ENCODE assay signal across 28 cellular contexts in the genomic region with DNA sequence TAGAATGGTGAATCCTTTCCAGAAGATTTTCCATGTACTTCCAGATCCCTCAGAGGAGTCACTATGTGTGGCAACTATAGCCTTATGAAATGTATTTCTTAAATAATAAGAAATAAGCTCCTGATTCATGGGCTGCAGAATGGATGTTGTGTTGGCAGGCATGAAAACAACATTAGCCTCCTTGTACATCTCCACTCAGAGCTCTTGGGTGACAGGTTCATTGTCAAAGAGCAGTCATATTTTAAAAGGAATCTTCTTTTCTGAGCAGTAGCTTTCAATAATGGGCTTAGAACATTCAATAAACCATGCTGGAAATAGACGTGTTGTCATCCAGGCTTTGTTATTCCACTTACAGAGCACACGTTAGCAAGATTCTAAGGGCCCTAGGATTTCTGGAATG.
"Had no signal": no experiment of that assay in that cellular context is flagged by ENCODE, and none has a peak within 500 bp of the region (broad histone marks: within the 10 kb centered on the region; RNA-seq: fewer than 3 reads in every experiment).

No MANE protein-coding gene starts in this region.

- H3K4me3 Mint-ChIP-seq: activated CD4-positive, alpha-beta memory T cell treated with anti-CD3 and anti-CD28 coated beads for 36 hours; activated CD4-positive, alpha-beta T cell treated with anti-CD3 and anti-CD28 coated beads for 36 hours; activated CD4-positive, alpha-beta T cell treated with anti-CD3 and anti-CD28 coated beads, Interleukin-2, amount 10 ng/mL, durations not matched to agents 24 days and 14 days; activated CD8-positive, alpha-beta memory T cell treated with anti-CD3 and anti-CD28 coated beads, Interleukin-2, amount 10 ng/mL, durations not matched to agents 7 days and 5 days; activated CD8-positive, alpha-beta T cell treated with anti-CD3 and anti-CD28 coated beads, Interleukin-2, amount 10 ng/mL, durations not matched to agents 7 days and 5 days; activated naive CD8-positive, alpha-beta T cell; activated T-helper 1 cell treated with anti-CD3 and anti-CD28 coated beads, Interleukin-12 subunit alpha, Interleukin-12 subunit beta, Interleukin-2, Interleukin-4 antibody, amounts not matched to agents 30 ng/mL and 10 ng/mL and 1 ng/mL, durations not matched to agents 14 hours and 24 hours and 36 hours; T-cell; T-helper 1 cell treated with Interleukin-12 subunit alpha and Interleukin-12 subunit beta and Interleukin-4 antibody, amounts not matched to agents 30 μg/mL and 1 μg/mL, for 36 hours had no signal

- H3K27ac ChIP-seq: brain microvascular endothelial cell, gastroesophageal sphincter had no signal

- H3K4me3 ChIP-seq: gastroesophageal sphincter had no signal

- H3K27ac Mint-ChIP-seq: activated CD4-positive, alpha-beta memory T cell treated with anti-CD3 and anti-CD28 coated beads for 36 hours; activated CD4-positive, alpha-beta T cell treated with anti-CD3 and anti-CD28 coated beads for 36 hours; activated CD4-positive, alpha-beta T cell treated with anti-CD3 and anti-CD28 coated beads, Interleukin-2, amount 10 ng/mL, durations not matched to agents 24 days and 14 days; activated CD8-positive, alpha-beta memory T cell treated with anti-CD3 and anti-CD28 coated beads, Interleukin-2, amount 10 ng/mL, durations not matched to agents 7 days and 5 days; activated CD8-positive, alpha-beta T cell treated with anti-CD3 and anti-CD28 coated beads, Interleukin-2, amount 10 ng/mL, durations not matched to agents 7 days and 5 days; activated naive CD8-positive, alpha-beta T cell; activated T-helper 1 cell treated with anti-CD3 and anti-CD28 coated beads, Interleukin-12 subunit alpha, Interleukin-12 subunit beta, Interleukin-2, Interleukin-4 antibody, amounts not matched to agents 30 ng/mL and 10 ng/mL and 1 ng/mL, durations not matched to agents 14 hours and 24 hours and 36 hours; T-cell had no signal

- FAIRE-seq: bronchial epithelial cell, colon, endometrium had no signal

- H3K27me3 ChIP-seq: brain microvascular endothelial cell, gastroesophageal sphincter had no signal

- H3K27me3 Mint-ChIP-seq: activated CD4-positive, alpha-beta memory T cell treated with anti-CD3 and anti-CD28 coated beads for 36 hours; activated CD4-positive, alpha-beta T cell treated with anti-CD3 and anti-CD28 coated beads, Interleukin-2, amount 10 ng/mL, durations not matched to agents 24 days and 14 days; activated CD8-positive, alpha-beta memory T cell treated with anti-CD3 and anti-CD28 coated beads, Interleukin-2, amount 10 ng/mL, durations not matched to agents 7 days and 5 days; T-cell had no signal

- ATAC-seq: activated CD4-positive, alpha-beta T cell treated with anti-CD3 and anti-CD28 coated beads for 36 hours; activated CD8-positive, alpha-beta memory T cell treated with anti-CD3 and anti-CD28 coated beads, Interleukin-2, amount 10 ng/mL, durations not matched to agents 7 days and 5 days; activated CD8-positive, alpha-beta T cell treated with anti-CD3 and anti-CD28 coated beads, Interleukin-2, amount 10 ng/mL, durations not matched to agents 7 days and 5 days; esophagus mucosa; gastroesophageal sphincter; T-cell had no signal

- DNase-seq: activated CD4-positive, alpha-beta memory T cell treated with anti-CD3 and anti-CD28 coated beads for 36 hours; activated CD4-positive, CD25-positive, alpha-beta regulatory T cell; activated CD4-positive, CD25-positive, alpha-beta regulatory T cell treated with anti-CD3 and anti-CD28 coated beads, Interleukin-2, amount 50 U/mL, for 72 hours; activated CD8-positive, alpha-beta memory T cell treated with anti-CD3 and anti-CD28 coated beads, Interleukin-2, amount 10 ng/mL, durations not matched to agents 7 days and 5 days; activated CD8-positive, alpha-beta memory T cell treated with anti-CD3 and anti-CD28 coated beads, Interleukin-2, amount 50 U/mL, for 4 hours; activated CD8-positive, alpha-beta T cell treated with anti-CD3 and anti-CD28 coated beads, Interleukin-2, amount 10 ng/mL, durations not matched to agents 7 days and 5 days; activated effector memory CD4-positive, alpha-beta T cell treated with anti-CD3 and anti-CD28 coated beads, Interleukin-2, amount 50 U/mL, for 16 hours; activated naive CD4-positive, alpha-beta T cell treated with anti-CD3 and anti-CD28 coated beads, Interleukin-2, amount 50 U/mL, for 16 hours; activated T-cell treated with anti-CD3 and anti-CD28 coated beads, Interleukin-2, amount 50 U/mL, for 1 hour; activated T-cell treated with anti-CD3 and anti-CD28 coated beads, Interleukin-2, amount 50 U/mL, for 48 hours; amniotic stem cell; anterior cingulate cortex; effector CD8-positive, alpha-beta T cell; foreskin melanocyte; SW 1271; T-cell had no signal

- H3K36me3 Mint-ChIP-seq: activated CD4-positive, alpha-beta memory T cell treated with anti-CD3 and anti-CD28 coated beads for 36 hours; activated CD8-positive, alpha-beta memory T cell treated with anti-CD3 and anti-CD28 coated beads, Interleukin-2, amount 10 ng/mL, durations not matched to agents 7 days and 5 days; activated naive CD8-positive, alpha-beta T cell; T-cell had no signal

- H3K9me3 Mint-ChIP-seq: activated CD4-positive, alpha-beta memory T cell treated with anti-CD3 and anti-CD28 coated beads for 36 hours; activated T-helper 1 cell treated with anti-CD3 and anti-CD28 coated beads, Interleukin-12 subunit alpha, Interleukin-12 subunit beta, Interleukin-2, Interleukin-4 antibody, amounts not matched to agents 30 ng/mL and 10 ng/mL and 1 ng/mL, durations not matched to agents 14 hours and 24 hours and 36 hours; activated T-helper 2 cell treated with anti-CD3 and anti-CD28 coated beads, Interferon-gamma antibody, Interleukin-2, Interleukin-4, amounts not matched to agents 10 μg/mL and 5 μg/mL and 100 μg/mL, durations not matched to agents 14 hours and 24 hours and 36 hours; T-cell; T-helper 1 cell treated with Interleukin-12 subunit alpha and Interleukin-12 subunit beta and Interleukin-4 antibody, amounts not matched to agents 30 μg/mL and 1 μg/mL, for 36 hours had no signal

- H3K36me3 ChIP-seq: brain microvascular endothelial cell, gastroesophageal sphincter had no signal

- H3K9me3 ChIP-seq: gastroesophageal sphincter had no signal
